Comparison of ENCODE assay signal across 2 cellular contexts in the genomic region with DNA sequence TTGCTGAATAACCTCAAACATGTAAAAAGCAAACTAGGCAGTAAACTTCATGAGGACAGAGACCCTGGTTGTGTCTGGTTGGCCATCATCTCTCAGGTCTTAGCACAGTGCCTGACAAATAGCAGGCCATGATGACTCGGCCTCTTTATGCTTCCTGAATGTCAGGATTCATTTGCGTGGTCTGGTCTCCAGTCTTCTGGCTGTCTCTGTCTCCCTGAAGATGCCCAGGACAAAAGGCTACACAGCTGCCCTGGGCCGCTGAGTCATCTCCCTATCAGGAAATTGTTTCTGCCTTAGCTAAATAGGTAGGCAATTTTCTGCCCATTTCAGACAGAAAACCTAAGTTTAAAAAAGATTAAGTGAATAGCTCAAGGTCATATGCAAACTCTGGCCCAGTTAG.
TF ChIP-seq lines count a peak whose summit lies in the region.

No MANE protein-coding gene starts in this region.

TF ChIP-seq in HepG2, 621 proteins besides CTCF, POLR2A, EP300 and RAD21:
- TF ChIP-seq, protein P1, sequence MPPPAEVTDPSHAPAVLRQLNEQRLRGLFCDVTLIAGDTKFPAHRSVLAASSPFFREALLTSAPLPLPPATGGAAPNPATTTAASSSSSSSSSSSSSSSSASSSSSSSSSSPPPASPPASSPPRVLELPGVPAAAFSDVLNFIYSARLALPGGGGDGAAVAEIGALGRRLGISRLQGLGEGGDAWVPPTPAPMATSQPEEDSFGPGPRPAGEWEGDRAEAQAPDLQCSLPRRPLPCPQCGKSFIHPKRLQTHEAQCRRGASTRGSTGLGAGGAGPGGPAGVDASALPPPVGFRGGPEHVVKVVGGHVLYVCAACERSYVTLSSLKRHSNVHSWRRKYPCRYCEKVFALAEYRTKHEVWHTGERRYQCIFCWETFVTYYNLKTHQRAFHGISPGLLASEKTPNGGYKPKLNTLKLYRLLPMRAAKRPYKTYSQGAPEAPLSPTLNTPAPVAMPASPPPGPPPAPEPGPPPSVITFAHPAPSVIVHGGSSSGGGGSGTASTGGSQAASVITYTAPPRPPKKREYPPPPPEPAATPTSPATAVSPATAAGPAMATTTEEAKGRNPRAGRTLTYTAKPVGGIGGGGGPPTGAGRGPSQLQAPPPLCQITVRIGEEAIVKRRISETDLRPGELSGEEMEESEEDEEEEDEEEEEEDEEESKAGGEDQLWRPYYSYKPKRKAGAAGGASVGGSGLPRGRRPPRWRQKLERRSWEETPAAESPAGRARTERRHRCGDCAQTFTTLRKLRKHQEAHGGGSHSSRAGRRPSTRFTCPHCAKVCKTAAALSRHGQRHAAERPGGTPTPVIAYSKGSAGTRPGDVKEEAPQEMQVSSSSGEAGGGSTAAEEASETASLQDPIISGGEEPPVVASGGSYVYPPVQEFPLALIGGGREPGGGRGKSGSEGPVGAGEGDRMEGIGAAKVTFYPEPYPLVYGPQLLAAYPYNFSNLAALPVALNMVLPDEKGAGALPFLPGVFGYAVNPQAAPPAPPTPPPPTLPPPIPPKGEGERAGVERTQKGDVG (CRISPR knock-in tag; IDR thresholded peaks at IDR 0.05; ENCODE audit: borderline replicate concordance) = no peak
- TF ChIP-seq BHLHE40 (IDR thresholded peaks at IDR 0.05; ENCODE audit: low read length) (no peak), ZNF747 (CRISPR knock-in tag; IDR thresholded peaks at IDR 0.05; ENCODE audit: borderline replicate concordance) (no peak), ZNF598 (CRISPR knock-in tag; IDR thresholded peaks at IDR 0.05; ENCODE audit: borderline replicate concordance) (no peak), MYC (CRISPR knock-in tag; IDR thresholded peaks at IDR 0.05; ENCODE audit: borderline replicate concordance) (no peak), HNRNPK (IDR thresholded peaks at IDR 0.05; ENCODE audit: low read depth, low read length, poor library complexity, severe bottlenecking) (no peak), RARA (CRISPR knock-in tag; IDR thresholded peaks at IDR 0.05) (no peak), ZEB1 (IDR thresholded peaks at IDR 0.05; ENCODE audit: insufficient replicate concordance, low read depth) (no peak), YEATS4 (CRISPR knock-in tag; IDR thresholded peaks at IDR 0.05; ENCODE audit: borderline replicate concordance) (no peak), ZNF589 (CRISPR knock-in tag; conservative IDR thresholded peaks at IDR 0.05) (no peak)
- TF ChIP-seq, protein P2, sequence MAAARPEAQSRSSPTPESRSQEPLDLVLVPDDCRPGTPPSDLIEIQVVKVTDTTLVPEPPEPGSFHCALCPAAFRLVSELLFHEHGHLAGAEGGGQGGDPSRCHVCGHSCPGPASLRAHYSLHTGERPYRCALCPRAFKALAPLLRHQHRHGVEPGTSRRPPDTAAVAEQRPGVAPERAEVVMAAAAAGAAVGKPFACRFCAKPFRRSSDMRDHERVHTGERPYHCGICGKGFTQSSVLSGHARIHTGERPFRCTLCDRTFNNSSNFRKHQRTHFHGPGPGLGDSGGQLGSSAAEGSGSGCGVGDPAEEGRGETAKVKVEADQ (CRISPR knock-in tag; IDR thresholded peaks at IDR 0.05; ENCODE audit: borderline replicate concordance) = no peak
- TF ChIP-seq, protein P3, sequence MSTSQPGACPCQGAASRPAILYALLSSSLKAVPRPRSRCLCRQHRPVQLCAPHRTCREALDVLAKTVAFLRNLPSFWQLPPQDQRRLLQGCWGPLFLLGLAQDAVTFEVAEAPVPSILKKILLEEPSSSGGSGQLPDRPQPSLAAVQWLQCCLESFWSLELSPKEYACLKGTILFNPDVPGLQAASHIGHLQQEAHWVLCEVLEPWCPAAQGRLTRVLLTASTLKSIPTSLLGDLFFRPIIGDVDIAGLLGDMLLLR (CRISPR knock-in tag; IDR thresholded peaks at IDR 0.05) = no peak
- TF ChIP-seq, protein P4, sequence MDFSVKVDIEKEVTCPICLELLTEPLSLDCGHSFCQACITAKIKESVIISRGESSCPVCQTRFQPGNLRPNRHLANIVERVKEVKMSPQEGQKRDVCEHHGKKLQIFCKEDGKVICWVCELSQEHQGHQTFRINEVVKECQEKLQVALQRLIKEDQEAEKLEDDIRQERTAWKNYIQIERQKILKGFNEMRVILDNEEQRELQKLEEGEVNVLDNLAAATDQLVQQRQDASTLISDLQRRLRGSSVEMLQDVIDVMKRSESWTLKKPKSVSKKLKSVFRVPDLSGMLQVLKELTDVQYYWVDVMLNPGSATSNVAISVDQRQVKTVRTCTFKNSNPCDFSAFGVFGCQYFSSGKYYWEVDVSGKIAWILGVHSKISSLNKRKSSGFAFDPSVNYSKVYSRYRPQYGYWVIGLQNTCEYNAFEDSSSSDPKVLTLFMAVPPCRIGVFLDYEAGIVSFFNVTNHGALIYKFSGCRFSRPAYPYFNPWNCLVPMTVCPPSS (IDR thresholded peaks at IDR 0.05) = no peak
- TF ChIP-seq, protein P5, sequence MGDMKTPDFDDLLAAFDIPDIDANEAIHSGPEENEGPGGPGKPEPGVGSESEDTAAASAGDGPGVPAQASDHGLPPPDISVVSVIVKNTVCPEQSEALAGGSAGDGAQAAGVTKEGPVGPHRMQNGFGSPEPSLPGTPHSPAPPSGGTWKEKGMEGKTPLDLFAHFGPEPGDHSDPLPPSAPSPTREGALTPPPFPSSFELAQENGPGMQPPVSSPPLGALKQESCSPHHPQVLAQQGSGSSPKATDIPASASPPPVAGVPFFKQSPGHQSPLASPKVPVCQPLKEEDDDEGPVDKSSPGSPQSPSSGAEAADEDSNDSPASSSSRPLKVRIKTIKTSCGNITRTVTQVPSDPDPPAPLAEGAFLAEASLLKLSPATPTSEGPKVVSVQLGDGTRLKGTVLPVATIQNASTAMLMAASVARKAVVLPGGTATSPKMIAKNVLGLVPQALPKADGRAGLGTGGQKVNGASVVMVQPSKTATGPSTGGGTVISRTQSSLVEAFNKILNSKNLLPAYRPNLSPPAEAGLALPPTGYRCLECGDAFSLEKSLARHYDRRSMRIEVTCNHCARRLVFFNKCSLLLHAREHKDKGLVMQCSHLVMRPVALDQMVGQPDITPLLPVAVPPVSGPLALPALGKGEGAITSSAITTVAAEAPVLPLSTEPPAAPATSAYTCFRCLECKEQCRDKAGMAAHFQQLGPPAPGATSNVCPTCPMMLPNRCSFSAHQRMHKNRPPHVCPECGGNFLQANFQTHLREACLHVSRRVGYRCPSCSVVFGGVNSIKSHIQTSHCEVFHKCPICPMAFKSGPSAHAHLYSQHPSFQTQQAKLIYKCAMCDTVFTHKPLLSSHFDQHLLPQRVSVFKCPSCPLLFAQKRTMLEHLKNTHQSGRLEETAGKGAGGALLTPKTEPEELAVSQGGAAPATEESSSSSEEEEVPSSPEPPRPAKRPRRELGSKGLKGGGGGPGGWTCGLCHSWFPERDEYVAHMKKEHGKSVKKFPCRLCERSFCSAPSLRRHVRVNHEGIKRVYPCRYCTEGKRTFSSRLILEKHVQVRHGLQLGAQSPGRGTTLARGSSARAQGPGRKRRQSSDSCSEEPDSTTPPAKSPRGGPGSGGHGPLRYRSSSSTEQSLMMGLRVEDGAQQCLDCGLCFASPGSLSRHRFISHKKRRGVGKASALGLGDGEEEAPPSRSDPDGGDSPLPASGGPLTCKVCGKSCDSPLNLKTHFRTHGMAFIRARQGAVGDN (CRISPR knock-in tag; IDR thresholded peaks at IDR 0.05) = no peak

TF ChIP-seq in SK-N-SH treated with all-trans-retinoic acid at 6 μM for 48 hours, 23 proteins besides CTCF, POLR2A, EP300 and RAD21 (continued from another document):
- TF ChIP-seq, protein P6, sequence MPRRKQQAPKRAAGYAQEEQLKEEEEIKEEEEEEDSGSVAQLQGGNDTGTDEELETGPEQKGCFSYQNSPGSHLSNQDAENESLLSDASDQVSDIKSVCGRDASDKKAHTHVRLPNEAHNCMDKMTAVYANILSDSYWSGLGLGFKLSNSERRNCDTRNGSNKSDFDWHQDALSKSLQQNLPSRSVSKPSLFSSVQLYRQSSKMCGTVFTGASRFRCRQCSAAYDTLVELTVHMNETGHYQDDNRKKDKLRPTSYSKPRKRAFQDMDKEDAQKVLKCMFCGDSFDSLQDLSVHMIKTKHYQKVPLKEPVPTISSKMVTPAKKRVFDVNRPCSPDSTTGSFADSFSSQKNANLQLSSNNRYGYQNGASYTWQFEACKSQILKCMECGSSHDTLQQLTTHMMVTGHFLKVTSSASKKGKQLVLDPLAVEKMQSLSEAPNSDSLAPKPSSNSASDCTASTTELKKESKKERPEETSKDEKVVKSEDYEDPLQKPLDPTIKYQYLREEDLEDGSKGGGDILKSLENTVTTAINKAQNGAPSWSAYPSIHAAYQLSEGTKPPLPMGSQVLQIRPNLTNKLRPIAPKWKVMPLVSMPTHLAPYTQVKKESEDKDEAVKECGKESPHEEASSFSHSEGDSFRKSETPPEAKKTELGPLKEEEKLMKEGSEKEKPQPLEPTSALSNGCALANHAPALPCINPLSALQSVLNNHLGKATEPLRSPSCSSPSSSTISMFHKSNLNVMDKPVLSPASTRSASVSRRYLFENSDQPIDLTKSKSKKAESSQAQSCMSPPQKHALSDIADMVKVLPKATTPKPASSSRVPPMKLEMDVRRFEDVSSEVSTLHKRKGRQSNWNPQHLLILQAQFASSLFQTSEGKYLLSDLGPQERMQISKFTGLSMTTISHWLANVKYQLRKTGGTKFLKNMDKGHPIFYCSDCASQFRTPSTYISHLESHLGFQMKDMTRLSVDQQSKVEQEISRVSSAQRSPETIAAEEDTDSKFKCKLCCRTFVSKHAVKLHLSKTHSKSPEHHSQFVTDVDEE (CRISPR knock-in tag; IDR thresholded peaks at IDR 0.05) = no peak
- TF ChIP-seq OSR1 (CRISPR knock-in tag; IDR thresholded peaks at IDR 0.05) (no peak), TOX (CRISPR knock-in tag; IDR thresholded peaks at IDR 0.05; ENCODE audit: borderline replicate concordance) (peak; percentile 50; the same call in 1 of the 2 replicates), ESRRG (CRISPR knock-in tag; IDR thresholded peaks at IDR 0.05) (no peak), ZNF565 (CRISPR knock-in tag; conservative IDR thresholded peaks at IDR 0.05; ENCODE audit: low read depth) (no peak), BACH2 (CRISPR knock-in tag; IDR thresholded peaks at IDR 0.05; ENCODE audit: borderline replicate concordance) (no peak), ISL1 (CRISPR knock-in tag; IDR thresholded peaks at IDR 0.05) (peak; percentile 15), ZC3H10 (CRISPR knock-in tag; IDR thresholded peaks at IDR 0.05) (no peak), ZFP3 (CRISPR knock-in tag; IDR thresholded peaks at IDR 0.05) (no peak), PPARA (CRISPR knock-in tag; IDR thresholded peaks at IDR 0.05; ENCODE audit: borderline replicate concordance) (no peak)
- TF ChIP-seq, protein P7, sequence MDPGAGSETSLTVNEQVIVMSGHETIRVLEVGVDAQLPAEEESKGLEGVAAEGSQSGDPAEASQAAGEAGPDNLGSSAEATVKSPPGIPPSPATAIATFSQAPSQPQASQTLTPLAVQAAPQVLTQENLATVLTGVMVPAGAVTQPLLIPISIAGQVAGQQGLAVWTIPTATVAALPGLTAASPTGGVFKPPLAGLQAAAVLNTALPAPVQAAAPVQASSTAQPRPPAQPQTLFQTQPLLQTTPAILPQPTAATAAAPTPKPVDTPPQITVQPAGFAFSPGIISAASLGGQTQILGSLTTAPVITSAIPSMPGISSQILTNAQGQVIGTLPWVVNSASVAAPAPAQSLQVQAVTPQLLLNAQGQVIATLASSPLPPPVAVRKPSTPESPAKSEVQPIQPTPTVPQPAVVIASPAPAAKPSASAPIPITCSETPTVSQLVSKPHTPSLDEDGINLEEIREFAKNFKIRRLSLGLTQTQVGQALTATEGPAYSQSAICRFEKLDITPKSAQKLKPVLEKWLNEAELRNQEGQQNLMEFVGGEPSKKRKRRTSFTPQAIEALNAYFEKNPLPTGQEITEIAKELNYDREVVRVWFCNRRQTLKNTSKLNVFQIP (CRISPR knock-in tag; IDR thresholded peaks at IDR 0.05; ENCODE audit: borderline replicate concordance, low read depth) = no peak
- TF ChIP-seq, protein P8, sequence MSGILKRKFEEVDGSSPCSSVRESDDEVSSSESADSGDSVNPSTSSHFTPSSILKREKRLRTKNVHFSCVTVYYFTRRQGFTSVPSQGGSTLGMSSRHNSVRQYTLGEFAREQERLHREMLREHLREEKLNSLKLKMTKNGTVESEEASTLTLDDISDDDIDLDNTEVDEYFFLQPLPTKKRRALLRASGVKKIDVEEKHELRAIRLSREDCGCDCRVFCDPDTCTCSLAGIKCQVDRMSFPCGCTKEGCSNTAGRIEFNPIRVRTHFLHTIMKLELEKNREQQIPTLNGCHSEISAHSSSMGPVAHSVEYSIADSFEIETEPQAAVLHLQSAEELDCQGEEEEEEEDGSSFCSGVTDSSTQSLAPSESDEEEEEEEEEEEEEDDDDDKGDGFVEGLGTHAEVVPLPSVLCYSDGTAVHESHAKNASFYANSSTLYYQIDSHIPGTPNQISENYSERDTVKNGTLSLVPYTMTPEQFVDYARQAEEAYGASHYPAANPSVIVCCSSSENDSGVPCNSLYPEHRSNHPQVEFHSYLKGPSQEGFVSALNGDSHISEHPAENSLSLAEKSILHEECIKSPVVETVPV (CRISPR knock-in tag; IDR thresholded peaks at IDR 0.05) = no peak
- TF ChIP-seq, protein P9, sequence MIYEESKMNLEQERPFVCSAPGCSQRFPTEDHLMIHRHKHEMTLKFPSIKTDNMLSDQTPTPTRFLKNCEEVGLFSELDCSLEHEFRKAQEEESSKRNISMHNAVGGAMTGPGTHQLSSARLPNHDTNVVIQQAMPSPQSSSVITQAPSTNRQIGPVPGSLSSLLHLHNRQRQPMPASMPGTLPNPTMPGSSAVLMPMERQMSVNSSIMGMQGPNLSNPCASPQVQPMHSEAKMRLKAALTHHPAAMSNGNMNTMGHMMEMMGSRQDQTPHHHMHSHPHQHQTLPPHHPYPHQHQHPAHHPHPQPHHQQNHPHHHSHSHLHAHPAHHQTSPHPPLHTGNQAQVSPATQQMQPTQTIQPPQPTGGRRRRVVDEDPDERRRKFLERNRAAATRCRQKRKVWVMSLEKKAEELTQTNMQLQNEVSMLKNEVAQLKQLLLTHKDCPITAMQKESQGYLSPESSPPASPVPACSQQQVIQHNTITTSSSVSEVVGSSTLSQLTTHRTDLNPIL (CRISPR knock-in tag; IDR thresholded peaks at IDR 0.05; ENCODE audit: low read depth) = no peak
